In genomic region chr16:3654249-3654991, GRCh38 we compare ENCODE assay signal across 1 cellular context.
A peak's percentile ranks its signal among the peaks of the same experiment; 100 is the strongest.
TF ChIP-seq lines count a peak whose summit lies in the region.

DNASE1 (plus strand) TSS chr16:3654691; CDS start chr16:3655374, 683 bp downstream.

TF ChIP-seq in HepG2, 621 proteins besides CTCF, POLR2A, EP300 and RAD21 (continued from another document and continues in another):
- peak; percentile 61 for TF ChIP-seq PAXIP1 (CRISPR knock-in tag; conservative IDR thresholded peaks at IDR 0.05)
- no peak for TF ChIP-seq ZNF343 (CRISPR knock-in tag; IDR thresholded peaks at IDR 0.05)
- TF ChIP-seq POLR2G (IDR thresholded peaks at IDR 0.05; ENCODE audit: low read depth, low read length) = 0 out of 2 replicates have a peak, but pooled peaks have one; percentile 38
- 0 out of 2 replicates have a peak, but pooled peaks have one; percentile 28 for TF ChIP-seq MTERF4 (CRISPR knock-in tag; IDR thresholded peaks at IDR 0.05)
- no peak for TF ChIP-seq ZBTB43 (CRISPR knock-in tag; conservative IDR thresholded peaks at IDR 0.05)
- TF ChIP-seq REXO4 (CRISPR knock-in tag; IDR thresholded peaks at IDR 0.05; ENCODE audit: borderline replicate concordance) = no peak
- TF ChIP-seq ZNF747 (CRISPR knock-in tag; IDR thresholded peaks at IDR 0.05; ENCODE audit: borderline replicate concordance) = peak; percentile 54; the same call in 1 of the 2 replicates
- peak; percentile 76; the same call in 1 of the 2 replicates for TF ChIP-seq NRL (CRISPR knock-in tag; IDR thresholded peaks at IDR 0.05; ENCODE audit: borderline replicate concordance)
- TF ChIP-seq THRA (CRISPR knock-in tag; IDR thresholded peaks at IDR 0.05; ENCODE audit: borderline replicate concordance) = peak; percentile 59; the same call in 1 of the 2 replicates
- no peak for TF ChIP-seq SP1 (IDR thresholded peaks at IDR 0.05)
- no peak for TF ChIP-seq SP1 (CRISPR knock-in tag; IDR thresholded peaks at IDR 0.05)
- no peak for TF ChIP-seq MED8 (CRISPR knock-in tag; IDR thresholded peaks at IDR 0.05; ENCODE audit: insufficient replicate concordance)
- no peak for TF ChIP-seq ZNF709 (CRISPR knock-in tag; IDR thresholded peaks at IDR 0.05)
- TF ChIP-seq MED13 (CRISPR knock-in tag; IDR thresholded peaks at IDR 0.05) = no peak
- TF ChIP-seq KLF13 (CRISPR knock-in tag; IDR thresholded peaks at IDR 0.05) = no peak
- TF ChIP-seq ZBTB25 (CRISPR knock-in tag; IDR thresholded peaks at IDR 0.05) = 0 out of 2 replicates have a peak, but pooled peaks have one; percentile 35
- TF ChIP-seq ZNF556 (CRISPR knock-in tag; IDR thresholded peaks at IDR 0.05; ENCODE audit: borderline replicate concordance) = peak; percentile 27; the same call in 1 of the 2 replicates
- TF ChIP-seq ZBTB39 (CRISPR knock-in tag; IDR thresholded peaks at IDR 0.05) = no peak
- TF ChIP-seq ZNF44 (CRISPR knock-in tag; IDR thresholded peaks at IDR 0.05) = no peak
- TF ChIP-seq ARID3A (IDR thresholded peaks at IDR 0.05; ENCODE audit: low read depth, low read length) = no peak
- no peak for TF ChIP-seq SRSF4 (IDR thresholded peaks at IDR 0.05; ENCODE audit: low read depth, low read length, poor library complexity, severe bottlenecking)
- peak; percentile 60; the same call in 1 of the 2 replicates for TF ChIP-seq TARDBP (CRISPR knock-in tag; IDR thresholded peaks at IDR 0.05)
- peak; percentile 95; the same call in 1 of the 2 replicates for TF ChIP-seq ZBTB4 (CRISPR knock-in tag; IDR thresholded peaks at IDR 0.05; ENCODE audit: borderline replicate concordance)
- no peak; the same call in 1 of the 2 replicates for TF ChIP-seq ZFY (CRISPR knock-in tag; IDR thresholded peaks at IDR 0.05)
- no peak for TF ChIP-seq ATF3 (CRISPR knock-in tag; IDR thresholded peaks at IDR 0.05)
- peak; percentile 80; the same call in 1 of the 2 replicates for TF ChIP-seq ZNF331 (CRISPR knock-in tag; IDR thresholded peaks at IDR 0.05)
- no peak for TF ChIP-seq FOXP1 (IDR thresholded peaks at IDR 0.05)
- no peak for TF ChIP-seq FOXP1 (CRISPR knock-in tag; IDR thresholded peaks at IDR 0.05)
- peak; percentile 8; the same call in 1 of the 2 replicates for TF ChIP-seq HDAC1 (CRISPR knock-in tag; IDR thresholded peaks at IDR 0.05)
- no peak for TF ChIP-seq NFE2L2 (IDR thresholded peaks at IDR 0.05; ENCODE audit: low read length)
- TF ChIP-seq ZNF326 (CRISPR knock-in tag; IDR thresholded peaks at IDR 0.05; ENCODE audit: borderline replicate concordance) = no peak
- TF ChIP-seq RNF219 (CRISPR knock-in tag; IDR thresholded peaks at IDR 0.05) = no peak
- TF ChIP-seq CCDC6 (CRISPR knock-in tag; IDR thresholded peaks at IDR 0.05) = no peak
- no peak for TF ChIP-seq ZNF446 (CRISPR knock-in tag; IDR thresholded peaks at IDR 0.05)
- no peak for TF ChIP-seq ZNF639 (CRISPR knock-in tag; conservative IDR thresholded peaks at IDR 0.05)
- no peak for TF ChIP-seq ZNF460 (CRISPR knock-in tag; IDR thresholded peaks at IDR 0.05; ENCODE audit: borderline replicate concordance)
- no peak for TF ChIP-seq TP53 (CRISPR knock-in tag; conservative IDR thresholded peaks at IDR 0.05)
- no peak for TF ChIP-seq CBFB (CRISPR knock-in tag; IDR thresholded peaks at IDR 0.05)
